ENCODE assay signal across 2 cellular contexts in the genomic region with DNA sequence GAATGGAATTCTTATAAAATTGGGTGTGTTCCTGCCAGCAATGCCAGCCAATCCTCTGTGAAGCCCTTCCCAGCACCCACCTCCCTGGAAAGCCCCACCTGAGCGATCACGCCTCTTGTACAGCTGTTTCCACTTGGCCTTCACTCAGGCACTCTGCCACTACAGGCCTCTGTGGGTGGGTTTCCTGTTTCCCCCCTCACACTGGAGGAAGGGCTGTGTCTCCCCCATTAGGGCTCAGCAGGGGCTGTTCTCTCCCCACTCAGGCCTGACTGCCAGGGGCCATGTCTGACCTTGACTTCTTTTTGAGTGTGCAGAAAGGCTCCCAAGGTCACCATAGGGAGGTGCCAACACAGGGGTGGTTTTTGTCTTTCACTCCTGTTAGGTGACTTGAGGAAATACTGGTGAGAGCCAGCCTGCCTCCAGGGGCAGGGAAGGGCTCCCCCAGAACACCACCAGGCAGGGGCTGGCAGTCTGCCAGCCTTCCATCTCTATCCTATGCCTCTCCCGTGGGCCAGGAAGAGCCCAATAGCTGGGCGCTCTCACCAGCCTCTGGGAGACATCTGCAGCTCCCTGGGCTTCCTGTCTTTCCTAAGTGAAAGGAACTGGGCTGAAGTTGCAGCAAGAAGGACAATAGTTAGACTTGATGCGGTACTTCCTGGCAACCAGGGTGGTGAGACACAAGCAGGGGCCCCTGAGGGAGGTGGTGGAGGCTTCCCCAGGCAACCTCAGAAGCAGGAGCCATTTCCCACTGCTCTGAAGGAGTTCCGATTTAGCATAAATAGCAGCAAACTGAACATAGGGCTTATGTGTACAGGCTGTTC.
TF ChIP-seq lines count a peak whose summit lies in the region.

No MANE protein-coding gene starts in this region.

TF ChIP-seq in IMR-90, 13 proteins besides CTCF, POLR2A, EP300 and RAD21:
- no peak for TF ChIP-seq BHLHE40 (IDR thresholded peaks at IDR 0.05; ENCODE audit: low read depth, low read length)
- TF ChIP-seq SMC3 (IDR thresholded peaks at IDR 0.05; ENCODE audit: low read depth, low read length) = no peak
- TF ChIP-seq MAZ (IDR thresholded peaks at IDR 0.05; ENCODE audit: borderline replicate concordance, low read depth, low read length) = no peak
- TF ChIP-seq RFX5 (IDR thresholded peaks at IDR 0.05; ENCODE audit: low read depth, low read length) = no peak
- no peak for TF ChIP-seq ELK1 (IDR thresholded peaks at IDR 0.05; ENCODE audit: borderline replicate concordance, low read depth, low read length)
- TF ChIP-seq FOS (IDR thresholded peaks at IDR 0.05; ENCODE audit: low read depth, low read length) = no peak
- no peak for TF ChIP-seq CHD1 (IDR thresholded peaks at IDR 0.05; ENCODE audit: low read depth, low read length)
- TF ChIP-seq CEBPB (IDR thresholded peaks at IDR 0.05; ENCODE audit: low read depth, low read length) = no peak
- no peak for TF ChIP-seq USF2 (IDR thresholded peaks at IDR 0.05; ENCODE audit: low read depth, low read length)
TF ChIP-seq in IMR-90: peak in this region for 0.

TF ChIP-seq in SK-N-SH, 30 proteins besides CTCF, POLR2A, EP300 and RAD21:
- no peak for TF ChIP-seq RCOR1 (IDR thresholded peaks at IDR 0.05; ENCODE audit: low read length)
- TF ChIP-seq FOXJ3 (CRISPR knock-in tag; IDR thresholded peaks at IDR 0.05) = no peak
- no peak for TF ChIP-seq CHD2 (IDR thresholded peaks at IDR 0.05; ENCODE audit: low read length, partially characterized antibody)
- TF ChIP-seq GATA2 (CRISPR knock-in tag; IDR thresholded peaks at IDR 0.05) = no peak
- TF ChIP-seq ZBTB33 (IDR thresholded peaks at IDR 0.05; ENCODE audit: borderline replicate concordance, low read depth) = no peak
- TF ChIP-seq TAF1 (IDR thresholded peaks at IDR 0.05; ENCODE audit: borderline replicate concordance, low read depth, low read length) = no peak
- no peak for TF ChIP-seq FOSL2 (IDR thresholded peaks at IDR 0.05; ENCODE audit: borderline replicate concordance, low read depth)
